In genomic region chr9:5838884-5839571, GRCh38 we compare ENCODE assay signal across 1 cellular context.
TF ChIP-seq lines count a peak whose summit lies in the region.

No MANE protein-coding gene starts in this region.

TF ChIP-seq in H1, 55 proteins besides CTCF, POLR2A, EP300 and RAD21 (continued from another document):
- no peak for TF ChIP-seq FOSL1 (IDR thresholded peaks at IDR 0.05; ENCODE audit: insufficient read depth, low read depth, low read length)
TF ChIP-seq in H1: peak in this region for 2.
